ENCODE assay signal across 18 cellular contexts in the genomic region with DNA sequence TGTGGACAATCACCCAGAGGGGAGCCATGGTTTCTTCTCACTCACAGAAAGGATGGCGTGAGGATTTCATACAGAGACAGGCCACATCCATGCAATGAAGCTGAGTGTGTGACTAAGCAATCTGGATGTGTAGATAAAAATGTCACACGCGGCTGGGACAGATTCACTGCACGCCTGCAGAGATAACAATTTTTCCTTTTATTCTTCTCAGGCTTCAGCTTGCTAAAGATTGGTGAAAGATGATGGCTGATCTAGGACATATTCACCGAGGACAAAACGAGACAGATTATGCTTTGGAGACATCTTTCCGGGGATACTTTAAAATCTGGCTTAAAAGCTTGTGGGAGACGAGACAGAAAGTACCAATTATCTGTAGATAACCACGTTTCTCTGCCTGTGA.
A peak's percentile ranks its signal among the peaks of the same experiment; 100 is the strongest.
DNase-seq lines count a peak whose midpoint lies in the region; ATAC-seq, FAIRE-seq and TF ChIP-seq lines count a peak whose summit lies in the region.
"Had no signal": no experiment of that assay in that cellular context is flagged by ENCODE, and none has a peak within 500 bp of the region (broad histone marks: within the 10 kb centered on the region; RNA-seq: fewer than 3 reads in every experiment).

No MANE protein-coding gene starts in this region.

- H3K4me3 ChIP-seq in K562 (no peak overlapping the region), neural cell (ENCODE audit: low read length) (peak overlapping the region; percentile 13), WERI-Rb-1 (ENCODE audit: low read depth, low read length) (no peak overlapping the region)
- H3K4me3 ChIP-seq: BLaER1 treated with 17β-estradiol and CSF1 and Interleukin-3, amounts not matched to agents 10 nM and 100 nM had no signal

- TF ChIP-seq EP300 in K562 (IDR thresholded peaks at IDR 0.05; ENCODE audit: low read length) (peak; percentile 63), neural cell (conservative IDR thresholded peaks at IDR 0.05; ENCODE audit: poor library complexity, severe bottlenecking) (peak; percentile 86)

- H3K9me1 ChIP-seq in K562 (ENCODE audit: control insufficient read depth, insufficient read depth, low read length), result no peaks in the 10 kb centered on the region

- no peaks in the 10 kb centered on the region for H3K4me1 ChIP-seq in K562 (replicated peaks in 1 of 2; ENCODE audit: control insufficient read depth in 2 of 2, insufficient read depth in 2 of 2, low read length in 2 of 2)
- H3K4me1 ChIP-seq: BLaER1 treated with 17β-estradiol and CSF1 and Interleukin-3, amounts not matched to agents 10 nM and 100 nM had no signal

- intact Hi-C loops in K562 (cut with micrococcal nuclease), result no loop called here
- intact Hi-C loops in left ventricle myocardium superior (cut with micrococcal nuclease), result no loop called here

- 1% methylated on average over 9 of the region's 9 CpGs for WGBS in K562 (ENCODE audit: insufficient coverage, low coverage, missing lambda C conversion rate)

- no peaks in the 10 kb centered on the region for H3F3A ChIP-seq in neural cell (ENCODE audit: insufficient read depth, low read length, poor library complexity, severe bottlenecking)

- H3K79me2 ChIP-seq in K562 (ENCODE audit: control insufficient read depth, insufficient read depth, low read length) (no peaks in the 10 kb centered on the region), neural cell (replicated peaks; ENCODE audit: insufficient read depth, low read length) (no peaks in the 10 kb centered on the region)

- no peak for TF ChIP-seq POLR2A in K562 (conservative IDR thresholded peaks at IDR 0.05)

- no peaks in the 10 kb centered on the region for H3K36me3 ChIP-seq in K562 (ENCODE audit: control insufficient read depth, insufficient read depth, low read length)
- no peaks in the 10 kb centered on the region for H3K36me3 ChIP-seq in neural cell (ENCODE audit: insufficient read depth, low read length)
- no peaks in the 10 kb centered on the region for H3K36me3 ChIP-seq in WERI-Rb-1
- H3K36me3 ChIP-seq: BLaER1 treated with 17β-estradiol and CSF1 and Interleukin-3, amounts not matched to agents 10 nM and 100 nM had no signal

- no peak overlapping the region for H3K9ac ChIP-seq in K562 (ENCODE audit: insufficient read depth in 1 of 2, low read depth in 2 of 2, low read length in 2 of 2)
- peak overlapping the region; percentile 16 for H3K9ac ChIP-seq in neural cell (ENCODE audit: low read length)
- H3K9ac ChIP-seq: BLaER1 treated with 17β-estradiol and CSF1 and Interleukin-3, amounts not matched to agents 10 nM and 100 nM had no signal

- peak; percentile 55; the same call in 1 of the 3 replicates for ATAC-seq in K562
- ATAC-seq in left ventricle myocardium superior, result no peak
- ATAC-seq: HCT116, HepG2 had no signal

- CTCF ChIA-PET in K562 (lab: Yijun Ruan, JAX; ENCODE audit: low intra/inter-chr PET ratio), result no interaction called here

- H3K4me2 ChIP-seq in K562 (ENCODE audit: insufficient read depth, low read length) (no peak overlapping the region), neural cell (ENCODE audit: low read length) (peak overlapping the region; percentile 7)
- H3K4me2 ChIP-seq: BLaER1 treated with 17β-estradiol and CSF1 and Interleukin-3, amounts not matched to agents 10 nM and 100 nM had no signal

- POLR2A ChIA-PET in K562 (lab: Yijun Ruan, JAX), result interaction anchor here (0.6 to 1.4 kb wide), 2 partner anchors 8 to 282 kb away, joined by 3 to 4 read pairs; no protein-coding TSS in a partner anchor

- H3K27ac ChIP-seq in K562 (ENCODE audit: extremely low read depth, low read depth, low read length), result no peak overlapping the region
- H3K27ac ChIP-seq in neural cell (ENCODE audit: low read length), result peak overlapping the region; percentile 76
- no peak overlapping the region for H3K27ac ChIP-seq in WERI-Rb-1
- H3K27ac ChIP-seq: BLaER1 treated with 17β-estradiol and CSF1 and Interleukin-3, amounts not matched to agents 10 nM and 100 nM had no signal

- H3K9me3 ChIP-seq in K562 (replicated peaks; ENCODE audit: control insufficient read depth, insufficient read depth, low read depth, low read length) (no peaks in the 10 kb centered on the region; the same call in 1 of the 2 replicates), neural cell (ENCODE audit: low read length) (no peaks in the 10 kb centered on the region), WERI-Rb-1 (ENCODE audit: severe bottlenecking) (no peaks in the 10 kb centered on the region)

- no peak for FAIRE-seq in K562 (lab: Jason Lieb, UNC)
- FAIRE-seq: D721Med, GM19239, HepG2, HTR-8/SVneo had no signal

- peak; percentile 46 for DNase-seq in CMK (ENCODE audit: low read depth)
- peak; percentile 75 for DNase-seq in OCI-M1 (lab: John Stamatoyannopoulos, UW)
- DNase-seq in K562 (ENCODE audit: extremely low read depth in 1 of 4, low spot score in 3 of 4), result peak in 2 of 4 experiments; percentile 13 to 39
- no peak for DNase-seq in GDM1 (lab: John Stamatoyannopoulos, UW)
- DNase-seq in WERI-Rb-1, result no peak
- DNase-seq in left ventricle myocardium superior, result no peak
- DNase-seq: ACHN; CD4-positive, alpha-beta T cell; COR-L47; DND-41; GF-D8 had no signal

- no peaks in the 10 kb centered on the region for H4K20me1 ChIP-seq in K562 (replicated peaks; ENCODE audit: control insufficient read depth, insufficient read depth, low read length)
- H4K20me1 ChIP-seq in neural cell (ENCODE audit: insufficient read depth), result no peaks in the 10 kb centered on the region
- H4K20me1 ChIP-seq: BLaER1 treated with 17β-estradiol and CSF1 and Interleukin-3, amounts not matched to agents 10 nM and 100 nM had no signal

- BruUV-seq in K562 (replicated peaks; lab: Mats Ljungman, UMichigan), result no TSS peak

- H2AFZ ChIP-seq in K562 (ENCODE audit: low read depth, low read length) (no peak overlapping the region), neural cell (ENCODE audit: low read depth, low read length) (no peak overlapping the region)

- TF ChIP-seq CTCF in K562 (IDR thresholded peaks at IDR 0.05 in 2 of 3, conservative IDR thresholded peaks at IDR 0.05 in 1 of 3; ENCODE audit: insufficient read depth in 2 of 3, low read depth in 1 of 3, low read length in 3 of 3) (no peak), neural cell (IDR thresholded peaks at IDR 0.05; ENCODE audit: poor library complexity, severe bottlenecking) (no peak), WERI-Rb-1 (IDR thresholded peaks at IDR 0.05; ENCODE audit: low read depth, low read length) (no peak)

- no peaks in the 10 kb centered on the region for H3K9me2 ChIP-seq in neural cell (ENCODE audit: insufficient read depth, low read length)

- H3K27me3 ChIP-seq in K562 (ENCODE audit: control insufficient read depth in 2 of 2, insufficient read depth in 2 of 2, low read length in 2 of 2) (no peaks in the 10 kb centered on the region), neural cell (ENCODE audit: insufficient read depth, low read depth, low read length) (no peaks in the 10 kb centered on the region), WERI-Rb-1 (ENCODE audit: insufficient read depth, low read depth, severe bottlenecking) (no peaks in the 10 kb centered on the region)
- H3K27me3 ChIP-seq: BLaER1 treated with 17β-estradiol and CSF1 and Interleukin-3, amounts not matched to agents 10 nM and 100 nM had no signal

- TF ChIP-seq RAD21 in K562 (CRISPR knock-in tag; conservative IDR thresholded peaks at IDR 0.05 in 1 of 2, IDR thresholded peaks at IDR 0.05 in 1 of 2) (no peak), neural cell (conservative IDR thresholded peaks at IDR 0.05) (peak; percentile 18)

- in situ Hi-C loops in K562 (cut with MboI), result no loop called here

TF ChIP-seq in K562, 482 proteins besides CTCF, POLR2A, EP300 and RAD21 (continues in another document):
- peak; percentile 60 to 70 for TF ChIP-seq KDM1A (IDR thresholded peaks at IDR 0.05)
- no peak for TF ChIP-seq ADNP (tag; IDR thresholded peaks at IDR 0.05)
- TF ChIP-seq, protein P1, sequence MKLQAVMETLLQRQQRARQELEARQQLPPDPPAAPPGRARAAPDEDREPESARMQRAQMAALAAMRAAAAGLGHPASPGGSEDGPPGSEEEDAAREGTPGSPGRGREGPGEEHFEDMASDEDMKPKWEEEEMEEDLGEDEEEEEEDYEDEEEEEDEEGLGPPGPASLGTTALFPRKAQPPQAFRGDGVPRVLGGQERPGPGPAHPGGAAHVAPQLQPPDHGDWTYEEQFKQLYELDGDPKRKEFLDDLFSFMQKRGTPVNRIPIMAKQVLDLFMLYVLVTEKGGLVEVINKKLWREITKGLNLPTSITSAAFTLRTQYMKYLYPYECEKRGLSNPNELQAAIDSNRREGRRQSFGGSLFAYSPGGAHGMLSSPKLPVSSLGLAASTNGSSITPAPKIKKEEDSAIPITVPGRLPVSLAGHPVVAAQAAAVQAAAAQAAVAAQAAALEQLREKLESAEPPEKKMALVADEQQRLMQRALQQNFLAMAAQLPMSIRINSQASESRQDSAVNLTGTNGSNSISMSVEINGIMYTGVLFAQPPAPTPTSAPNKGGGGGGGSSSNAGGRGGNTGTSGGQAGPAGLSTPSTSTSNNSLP (IDR thresholded peaks at IDR 0.05; ENCODE audit: borderline replicate concordance, low read depth, low read length), result no peak
- TF ChIP-seq ZNF224 (CRISPR knock-in tag; IDR thresholded peaks at IDR 0.05), result no peak
- TF ChIP-seq TAL1 (IDR thresholded peaks at IDR 0.05), result peak; percentile 71
- peak; percentile 79 for TF ChIP-seq TCF3 (CRISPR knock-in tag; IDR thresholded peaks at IDR 0.05)
- peak; percentile 83 for TF ChIP-seq SOX6 (IDR thresholded peaks at IDR 0.05)

TF ChIP-seq in neural cell, 6 proteins besides CTCF, POLR2A, EP300 and RAD21 (continues in another document):
- peak; percentile 32 for TF ChIP-seq SMC3 (conservative IDR thresholded peaks at IDR 0.05; ENCODE audit: poor library complexity)
- peak; percentile 50 for TF ChIP-seq MXI1 (conservative IDR thresholded peaks at IDR 0.05; ENCODE audit: poor library complexity, severe bottlenecking)

Comparison
In these comparisons a context has a peak if more than half of its experiments do, and no peak if none do; other contexts are left out.
1. DNase-seq: peak in CMK (single experiment) and OCI-M1 (single experiment); none in GDM1 (single experiment), WERI-Rb-1 (single experiment) and left ventricle myocardium superior (single experiment).